26 cellular contexts compared by ENCODE assay signal in genomic region chr5:29462261-29462660, GRCh38.
"Had no signal": no experiment of that assay in that cellular context is flagged by ENCODE, and none has a peak within 500 bp of the region (broad histone marks: within the 10 kb centered on the region; RNA-seq: fewer than 3 reads in every experiment).

No MANE protein-coding gene starts in this region.

- H3K4me1 ChIP-seq: colonic mucosa, esophagus squamous epithelium, gastrocnemius medialis, heart right ventricle, left lung, lower lobe of right lung had no signal

- H3K27me3 ChIP-seq: colonic mucosa, esophagus squamous epithelium, gastrocnemius medialis, heart right ventricle, left lung had no signal

- H3K9me3 ChIP-seq: colonic mucosa, esophagus squamous epithelium, gastrocnemius medialis, lower lobe of right lung had no signal

- ATAC-seq: effector memory CD8-positive, alpha-beta T cell; esophagus mucosa; gastrocnemius medialis; heart right ventricle; left cardiac atrium; left lung; left ventricle myocardium superior; lower lobe of right lung; mucosa of descending colon had no signal

- FAIRE-seq: endometrium, islet of Langerhans, keratinocyte had no signal

- H3K4me3 ChIP-seq: colonic mucosa, esophagus squamous epithelium, gastrocnemius medialis, heart right ventricle, left lung, lower lobe of right lung, mucosa of descending colon had no signal

- H3K27ac ChIP-seq: colonic mucosa, epithelial cell of prostate, esophagus squamous epithelium, gastrocnemius medialis, heart right ventricle, left lung, lower lobe of right lung had no signal

- DNase-seq: colonic mucosa; cortex of kidney; effector CD8-positive, alpha-beta T cell; effector memory CD8-positive, alpha-beta T cell; endodermal cell; erythroblast; esophagus squamous epithelium; foreskin fibroblast; foreskin melanocyte; gastrocnemius medialis; glutamatergic neuron; head of caudate nucleus; heart right ventricle; hippocampal formation; left cardiac atrium; left lung; left ventricle myocardium superior; lower lobe of right lung; mesenchymal stem cell; mucosa of descending colon; naive B cell had no signal

- H3K36me3 ChIP-seq: colonic mucosa, esophagus squamous epithelium, gastrocnemius medialis, heart right ventricle, left lung, lower lobe of right lung had no signal
